In genomic region chr18:73924836-73925235, GRCh38 we compare ENCODE assay signal across 31 cellular contexts.
DNase-seq lines count a peak whose midpoint lies in the region; ATAC-seq and TF ChIP-seq lines count a peak whose summit lies in the region.
"Had no signal": no experiment of that assay in that cellular context is flagged by ENCODE, and none has a peak within 500 bp of the region (broad histone marks: within the 10 kb centered on the region; RNA-seq: fewer than 3 reads in every experiment).

No MANE protein-coding gene starts in this region.

- H3K27ac ChIP-seq in mammary epithelial cell (ENCODE audit: insufficient read depth, low read depth, low read length) (no peak overlapping the region), RWPE2 (ENCODE audit: poor library complexity, severe bottlenecking) (no peak overlapping the region), esophagus muscularis mucosa (replicated peaks in 1 of 4) (no peak overlapping the region), suprapubic skin (peak overlapping the region; percentile 48)
- H3K27ac ChIP-seq: BLaER1 treated with 17β-estradiol and CSF1 and Interleukin-3, amounts not matched to agents 10 nM and 100 nM; HL-60; PC-9; SK-N-MC had no signal

- POLR2A ChIA-PET in MCF 10A (lab: Yijun Ruan, JAX): no interaction called here

- ATAC-seq in RWPE2 (ENCODE audit: low read depth) (peak; percentile 42; the same call in 1 of the 3 replicates), GM18498 (IDR thresholded peaks at IDR 0.05; ENCODE audit: unreplicated experiment) (no peak)
- ATAC-seq: GM12878, HCT116, K562 had no signal

- TF ChIP-seq POLR2A in esophagus muscularis mucosa (IDR thresholded peaks at IDR 0.05; ENCODE audit: low read depth) (no peak), suprapubic skin (IDR thresholded peaks at IDR 0.05) (no peak)

- no peak overlapping the region for H3K9ac ChIP-seq in mammary epithelial cell (ENCODE audit: insufficient read depth, low read length)
- H3K9ac ChIP-seq: BLaER1 treated with 17β-estradiol and CSF1 and Interleukin-3, amounts not matched to agents 10 nM and 100 nM had no signal

- dilution Hi-C loops in mammary epithelial cell (cut with HindIII; ENCODE audit: low sequenced_read_pairs): no loop called here

- H3K27me3 ChIP-seq in mammary epithelial cell (ENCODE audit: insufficient read depth, low read length) (no peaks in the 10 kb centered on the region), RWPE2 (ENCODE audit: insufficient read depth, poor library complexity, severe bottlenecking) (peaks cover 3% of the 10 kb centered on the region), esophagus muscularis mucosa (no peaks in the 10 kb centered on the region), suprapubic skin (no peaks in the 10 kb centered on the region)
- H3K27me3 ChIP-seq: BLaER1 treated with 17β-estradiol and CSF1 and Interleukin-3, amounts not matched to agents 10 nM and 100 nM had no signal

- peaks cover 11% of the 10 kb centered on the region for H3K27me3 Mint-ChIP-seq in MCF 10A (ENCODE audit: insufficient read depth, unreplicated experiment)

- no peak overlapping the region for H2AFZ ChIP-seq in mammary epithelial cell (ENCODE audit: low read depth, low read length)
- H2AFZ ChIP-seq: PC-9 had no signal

- 92% methylated on average over 2 of the region's 3 CpGs for WGBS in mammary epithelial cell (ENCODE audit: low coverage, missing lambda C conversion rate)
- WGBS in esophagus muscularis mucosa: 56% methylated on average over 3 of the region's 3 CpGs
- 80% methylated on average over 3 of the region's 3 CpGs for WGBS in suprapubic skin

- H4K20me1 ChIP-seq in mammary epithelial cell (ENCODE audit: insufficient read depth, low read length): no peaks in the 10 kb centered on the region
- H4K20me1 ChIP-seq: BLaER1 treated with 17β-estradiol and CSF1 and Interleukin-3, amounts not matched to agents 10 nM and 100 nM had no signal

- H3K4me3 ChIP-seq in mammary epithelial cell (replicated peaks in 1 of 3; ENCODE audit: insufficient read depth in 1 of 3, low read depth in 2 of 3, low read length in 3 of 3) (no peak overlapping the region), RWPE2 (ENCODE audit: severe bottlenecking) (no peak overlapping the region), esophagus muscularis mucosa (no peak overlapping the region), suprapubic skin (no peak overlapping the region)
- H3K4me3 ChIP-seq: BLaER1 treated with 17β-estradiol and CSF1 and Interleukin-3, amounts not matched to agents 10 nM and 100 nM; GM12878; K562; PC-9; SK-N-MC had no signal

- no peaks in the 10 kb centered on the region for H3K79me2 ChIP-seq in mammary epithelial cell (ENCODE audit: insufficient read depth, low read length)

- H3K4me1 ChIP-seq in mammary epithelial cell (ENCODE audit: insufficient read depth, low read length) (no peaks in the 10 kb centered on the region), RWPE2 (ENCODE audit: insufficient read depth, poor library complexity, severe bottlenecking) (no peaks in the 10 kb centered on the region), esophagus muscularis mucosa (no peaks in the 10 kb centered on the region), suprapubic skin (no peaks in the 10 kb centered on the region)

- in situ Hi-C loops in mammary epithelial cell (cut with MboI; ENCODE audit: low sequenced_read_pairs in 2 of 2): no loop called here

- no peaks in the 10 kb centered on the region for H3K4me1 Mint-ChIP-seq in MCF 10A (ENCODE audit: insufficient read depth, unreplicated experiment)

- CTCF ChIA-PET in mammary epithelial cell (lab: Charles Lee; ENCODE audit: low non-redundant PET) (no interaction called here), MCF 10A (lab: Yijun Ruan, JAX) (interaction anchor here (0.5 kb wide), 1 partner anchor 649 kb away, joined by 3 read pairs; no protein-coding TSS in a partner anchor)

- TF ChIP-seq EP300 in esophagus muscularis mucosa (IDR thresholded peaks at IDR 0.05): no peak
- TF ChIP-seq EP300 in suprapubic skin (IDR thresholded peaks at IDR 0.05): no peak

- H3K36me3 ChIP-seq in mammary epithelial cell (ENCODE audit: insufficient read depth, low read length): no peaks in the 10 kb centered on the region
- no peaks in the 10 kb centered on the region for H3K36me3 ChIP-seq in RWPE2 (ENCODE audit: low read depth)
- H3K36me3 ChIP-seq in esophagus muscularis mucosa: no peaks in the 10 kb centered on the region
- H3K36me3 ChIP-seq in suprapubic skin: no peaks in the 10 kb centered on the region
- H3K36me3 ChIP-seq: BLaER1 treated with 17β-estradiol and CSF1 and Interleukin-3, amounts not matched to agents 10 nM and 100 nM had no signal

- TF ChIP-seq CTCF in mammary epithelial cell (conservative IDR thresholded peaks at IDR 0.05 in 1 of 2, IDR thresholded peaks at IDR 0.05 in 1 of 2; ENCODE audit: extremely low read depth in 1 of 2, insufficient read depth in 1 of 2, low read depth in 1 of 2, low read length in 2 of 2) (no peak), MCF 10A (IDR thresholded peaks at IDR 0.05; ENCODE audit: unreplicated experiment) (no peak), RWPE2 (IDR thresholded peaks at IDR 0.05; ENCODE audit: poor library complexity, severe bottlenecking) (no peak), esophagus muscularis mucosa (IDR thresholded peaks at IDR 0.05) (no peak), suprapubic skin (IDR thresholded peaks at IDR 0.05) (no peak)

- H3K36me3 Mint-ChIP-seq in MCF 10A (ENCODE audit: insufficient read depth, unreplicated experiment): no peaks in the 10 kb centered on the region

- BruUV-seq in mammary epithelial cell (replicated peaks; lab: Mats Ljungman, UMichigan): no TSS peak
- no TSS peak for BruUV-seq in MCF 10A (replicated peaks; lab: Mats Ljungman, UMichigan)

- DNase-seq in mammary epithelial cell (peak; percentile 24), MCF 10A (ENCODE audit: unreplicated experiment) (no peak), RWPE2 (ENCODE audit: low spot score) (no peak), esophagus muscularis mucosa (ENCODE audit: extremely low spot score) (peak; percentile 70), suprapubic skin (ENCODE audit: low spot score in 2 of 2) (no peak), RKO (ENCODE audit: low spot score) (no peak)
- DNase-seq in activated naive CD4-positive, alpha-beta T cell treated with Interleukin-2 at 50 U/mL for 16 hours: no peak
- DNase-seq: 8988T; ACHN; CD4-positive, alpha-beta T cell; COR-L47; DMS53; EL; GDM1; MM.1S; NCI-H1048; NCI-H1417; NCI-H1694; NCI-H2029 treated with DMSO at 0.1 percent for 48 hours; NCI-H446 treated with DMSO at 0.1 percent for 48 hours; NCI-H526; PC-9; SIG-M5; SW 1271 had no signal

- H3K4me2 ChIP-seq in mammary epithelial cell (ENCODE audit: insufficient read depth, low read depth, low read length): no peak overlapping the region
- H3K4me2 ChIP-seq: BLaER1 treated with 17β-estradiol and CSF1 and Interleukin-3, amounts not matched to agents 10 nM and 100 nM; PC-9 had no signal

- no peak overlapping the region for H3K4me3 Mint-ChIP-seq in MCF 10A (ENCODE audit: unreplicated experiment)
- H3K4me3 Mint-ChIP-seq: CD4-positive, alpha-beta T cell had no signal

- H3K27ac Mint-ChIP-seq in MCF 10A (ENCODE audit: low read depth, unreplicated experiment): no peak overlapping the region
- H3K27ac Mint-ChIP-seq: CD4-positive, alpha-beta T cell had no signal

- H3K9me3 ChIP-seq in mammary epithelial cell (replicated peaks; ENCODE audit: insufficient read depth, low read length) (no peaks in the 10 kb centered on the region), RWPE2 (ENCODE audit: severe bottlenecking) (no peaks in the 10 kb centered on the region), esophagus muscularis mucosa (no peaks in the 10 kb centered on the region), suprapubic skin (no peaks in the 10 kb centered on the region)
- H3K9me3 ChIP-seq: BLaER1 treated with 17β-estradiol and CSF1 and Interleukin-3, amounts not matched to agents 10 nM and 100 nM had no signal

- intact Hi-C loops in mammary epithelial cell (cut with micrococcal nuclease) (no loop called here), MCF 10A (cut with micrococcal nuclease) (no loop called here), esophagus muscularis mucosa (cut with DNase I) (no loop called here)

- no peaks in the 10 kb centered on the region for H3K9me3 Mint-ChIP-seq in MCF 10A (ENCODE audit: unreplicated experiment)
- H3K9me3 Mint-ChIP-seq: CD4-positive, alpha-beta T cell had no signal

Comparison
In these comparisons a context has a peak if more than half of its experiments do, and no peak if none do; other contexts are left out.
1. DNase-seq: peak in mammary epithelial cell (single experiment) and esophagus muscularis mucosa (single experiment); none in MCF 10A (single experiment), RWPE2 (single experiment), suprapubic skin (0 of 2), activated naive CD4-positive, alpha-beta T cell treated with Interleukin-2 at 50 U/mL for 16 hours (single experiment) and RKO (single experiment).